Comparison of ENCODE assay signal across 7 cellular contexts in genomic region chr9:82144803-82145202, GRCh38.
"Had no signal": no experiment of that assay in that cellular context is flagged by ENCODE, and none has a peak within 500 bp of the region (broad histone marks: within the 10 kb centered on the region; RNA-seq: fewer than 3 reads in every experiment).

No MANE protein-coding gene starts in this region.

- H3K27ac ChIP-seq: HL-60, KMS-11 had no signal

- H3K9ac ChIP-seq: KMS-11 had no signal

- H3K4me3 ChIP-seq: K562 had no signal

- ATAC-seq: HepG2, K562 had no signal

- FAIRE-seq: HepG2, HTR-8/SVneo, K562 had no signal

- DNase-seq: KBM-7, KG1 had no signal

- H3K4me2 ChIP-seq: KMS-11 had no signal
